In the genomic region with DNA sequence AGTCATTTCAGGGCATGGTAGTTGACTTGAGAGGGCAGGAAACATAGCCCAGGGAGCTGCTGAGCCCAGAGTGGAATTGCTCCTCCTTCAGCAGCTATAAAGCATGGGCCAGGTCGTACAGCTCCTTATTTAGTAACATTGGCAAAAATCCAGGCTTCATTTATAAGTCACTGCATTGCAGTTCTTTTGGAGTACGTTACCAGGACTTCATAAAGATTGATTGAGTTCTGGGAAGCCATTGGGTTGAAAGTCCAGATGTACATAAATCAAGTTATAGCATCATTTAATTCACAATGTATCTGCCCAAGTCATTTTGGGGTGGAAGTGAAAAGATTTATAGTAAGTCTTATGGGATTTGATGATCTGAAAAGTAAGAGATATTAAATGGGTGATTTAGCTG, we compare ENCODE assay signal across 3 cellular contexts.
TF ChIP-seq lines count a peak whose summit lies in the region.

No MANE protein-coding gene starts in this region.

TF ChIP-seq in SK-N-SH treated with all-trans-retinoic acid at 6 μM for 48 hours, 23 proteins besides CTCF, POLR2A, EP300 and RAD21 (continued from another document):
- TF ChIP-seq ISL1 (CRISPR knock-in tag; IDR thresholded peaks at IDR 0.05) = peak; percentile 58
- TF ChIP-seq TOX (CRISPR knock-in tag; IDR thresholded peaks at IDR 0.05; ENCODE audit: borderline replicate concordance) = peak; percentile 46; the same call in 1 of the 2 replicates
- TF ChIP-seq ZNF70 (CRISPR knock-in tag; IDR thresholded peaks at IDR 0.05) = no peak

TF ChIP-seq in SK-N-SH, 30 proteins besides CTCF, POLR2A, EP300 and RAD21:
- TF ChIP-seq, protein P1, sequence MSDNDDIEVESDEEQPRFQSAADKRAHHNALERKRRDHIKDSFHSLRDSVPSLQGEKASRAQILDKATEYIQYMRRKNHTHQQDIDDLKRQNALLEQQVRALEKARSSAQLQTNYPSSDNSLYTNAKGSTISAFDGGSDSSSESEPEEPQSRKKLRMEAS (IDR thresholded peaks at IDR 0.05; ENCODE audit: low read depth) = no peak
- TF ChIP-seq CHD2 (IDR thresholded peaks at IDR 0.05; ENCODE audit: low read length, partially characterized antibody) = no peak
- TF ChIP-seq, protein P2, sequence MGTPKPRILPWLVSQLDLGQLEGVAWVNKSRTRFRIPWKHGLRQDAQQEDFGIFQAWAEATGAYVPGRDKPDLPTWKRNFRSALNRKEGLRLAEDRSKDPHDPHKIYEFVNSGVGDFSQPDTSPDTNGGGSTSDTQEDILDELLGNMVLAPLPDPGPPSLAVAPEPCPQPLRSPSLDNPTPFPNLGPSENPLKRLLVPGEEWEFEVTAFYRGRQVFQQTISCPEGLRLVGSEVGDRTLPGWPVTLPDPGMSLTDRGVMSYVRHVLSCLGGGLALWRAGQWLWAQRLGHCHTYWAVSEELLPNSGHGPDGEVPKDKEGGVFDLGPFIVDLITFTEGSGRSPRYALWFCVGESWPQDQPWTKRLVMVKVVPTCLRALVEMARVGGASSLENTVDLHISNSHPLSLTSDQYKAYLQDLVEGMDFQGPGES (IDR thresholded peaks at IDR 0.05; ENCODE audit: low read depth, low read length) = no peak
- no peak for TF ChIP-seq JUND (IDR thresholded peaks at IDR 0.05)
- no peak for TF ChIP-seq FOXJ3 (CRISPR knock-in tag; IDR thresholded peaks at IDR 0.05)
- no peak for TF ChIP-seq YY1 (IDR thresholded peaks at IDR 0.05; ENCODE audit: low read depth)
- no peak for TF ChIP-seq SMC3 (IDR thresholded peaks at IDR 0.05; ENCODE audit: low read depth, low read length)
- TF ChIP-seq TCF12 (IDR thresholded peaks at IDR 0.05) = no peak
- no peak for TF ChIP-seq RFX5 (IDR thresholded peaks at IDR 0.05; ENCODE audit: low read length)
- TF ChIP-seq TEAD4 (IDR thresholded peaks at IDR 0.05; ENCODE audit: borderline replicate concordance, insufficient read depth) = no peak
- no peak for TF ChIP-seq TAF1 (IDR thresholded peaks at IDR 0.05; ENCODE audit: borderline replicate concordance, low read depth, low read length)
- TF ChIP-seq RXRA (IDR thresholded peaks at IDR 0.05; ENCODE audit: borderline replicate concordance, low read depth) = no peak
- TF ChIP-seq ELF1 (IDR thresholded peaks at IDR 0.05) = no peak
- TF ChIP-seq, protein P3, sequence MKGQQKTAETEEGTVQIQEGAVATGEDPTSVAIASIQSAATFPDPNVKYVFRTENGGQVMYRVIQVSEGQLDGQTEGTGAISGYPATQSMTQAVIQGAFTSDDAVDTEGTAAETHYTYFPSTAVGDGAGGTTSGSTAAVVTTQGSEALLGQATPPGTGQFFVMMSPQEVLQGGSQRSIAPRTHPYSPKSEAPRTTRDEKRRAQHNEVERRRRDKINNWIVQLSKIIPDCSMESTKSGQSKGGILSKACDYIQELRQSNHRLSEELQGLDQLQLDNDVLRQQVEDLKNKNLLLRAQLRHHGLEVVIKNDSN (IDR thresholded peaks at IDR 0.05; ENCODE audit: borderline replicate concordance, low read depth) = no peak
- TF ChIP-seq MEF2A (IDR thresholded peaks at IDR 0.05; ENCODE audit: borderline replicate concordance, low read depth) = no peak
- TF ChIP-seq POLR2AphosphoS5 (IDR thresholded peaks at IDR 0.05; ENCODE audit: low read depth, low read length) = no peak
- no peak for TF ChIP-seq RCOR1 (IDR thresholded peaks at IDR 0.05; ENCODE audit: low read length)
- TF ChIP-seq, protein P4, sequence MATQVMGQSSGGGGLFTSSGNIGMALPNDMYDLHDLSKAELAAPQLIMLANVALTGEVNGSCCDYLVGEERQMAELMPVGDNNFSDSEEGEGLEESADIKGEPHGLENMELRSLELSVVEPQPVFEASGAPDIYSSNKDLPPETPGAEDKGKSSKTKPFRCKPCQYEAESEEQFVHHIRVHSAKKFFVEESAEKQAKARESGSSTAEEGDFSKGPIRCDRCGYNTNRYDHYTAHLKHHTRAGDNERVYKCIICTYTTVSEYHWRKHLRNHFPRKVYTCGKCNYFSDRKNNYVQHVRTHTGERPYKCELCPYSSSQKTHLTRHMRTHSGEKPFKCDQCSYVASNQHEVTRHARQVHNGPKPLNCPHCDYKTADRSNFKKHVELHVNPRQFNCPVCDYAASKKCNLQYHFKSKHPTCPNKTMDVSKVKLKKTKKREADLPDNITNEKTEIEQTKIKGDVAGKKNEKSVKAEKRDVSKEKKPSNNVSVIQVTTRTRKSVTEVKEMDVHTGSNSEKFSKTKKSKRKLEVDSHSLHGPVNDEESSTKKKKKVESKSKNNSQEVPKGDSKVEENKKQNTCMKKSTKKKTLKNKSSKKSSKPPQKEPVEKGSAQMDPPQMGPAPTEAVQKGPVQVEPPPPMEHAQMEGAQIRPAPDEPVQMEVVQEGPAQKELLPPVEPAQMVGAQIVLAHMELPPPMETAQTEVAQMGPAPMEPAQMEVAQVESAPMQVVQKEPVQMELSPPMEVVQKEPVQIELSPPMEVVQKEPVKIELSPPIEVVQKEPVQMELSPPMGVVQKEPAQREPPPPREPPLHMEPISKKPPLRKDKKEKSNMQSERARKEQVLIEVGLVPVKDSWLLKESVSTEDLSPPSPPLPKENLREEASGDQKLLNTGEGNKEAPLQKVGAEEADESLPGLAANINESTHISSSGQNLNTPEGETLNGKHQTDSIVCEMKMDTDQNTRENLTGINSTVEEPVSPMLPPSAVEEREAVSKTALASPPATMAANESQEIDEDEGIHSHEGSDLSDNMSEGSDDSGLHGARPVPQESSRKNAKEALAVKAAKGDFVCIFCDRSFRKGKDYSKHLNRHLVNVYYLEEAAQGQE (IDR thresholded peaks at IDR 0.05; ENCODE audit: low read depth, low read length) = no peak
- TF ChIP-seq, protein P5, sequence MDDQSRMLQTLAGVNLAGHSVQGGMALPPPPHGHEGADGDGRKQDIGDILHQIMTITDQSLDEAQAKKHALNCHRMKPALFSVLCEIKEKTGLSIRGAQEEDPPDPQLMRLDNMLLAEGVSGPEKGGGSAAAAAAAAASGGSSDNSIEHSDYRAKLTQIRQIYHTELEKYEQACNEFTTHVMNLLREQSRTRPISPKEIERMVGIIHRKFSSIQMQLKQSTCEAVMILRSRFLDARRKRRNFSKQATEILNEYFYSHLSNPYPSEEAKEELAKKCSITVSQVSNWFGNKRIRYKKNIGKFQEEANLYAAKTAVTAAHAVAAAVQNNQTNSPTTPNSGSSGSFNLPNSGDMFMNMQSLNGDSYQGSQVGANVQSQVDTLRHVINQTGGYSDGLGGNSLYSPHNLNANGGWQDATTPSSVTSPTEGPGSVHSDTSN (IDR thresholded peaks at IDR 0.05) = no peak
- no peak for TF ChIP-seq GATA2 (CRISPR knock-in tag; IDR thresholded peaks at IDR 0.05)
TF ChIP-seq in SK-N-SH: peak in this region for 0.

TF ChIP-seq in endothelial cell of umbilical vein, 7 proteins besides CTCF, POLR2A, EP300 and RAD21 (continued from another document):
- TF ChIP-seq, protein P1 (IDR thresholded peaks at IDR 0.05; ENCODE audit: insufficient read depth, insufficient read length) = no peak
- TF ChIP-seq JUN (IDR thresholded peaks at IDR 0.05; ENCODE audit: borderline replicate concordance, insufficient read depth, insufficient read length, low read depth) (no peak), POLR2AphosphoS5 (IDR thresholded peaks at IDR 0.05; ENCODE audit: insufficient read depth, low read depth, low read length) (no peak), GATA2 (IDR thresholded peaks at IDR 0.05; ENCODE audit: insufficient read depth, insufficient read length, low read depth, low read length) (no peak), FOS (IDR thresholded peaks at IDR 0.05; ENCODE audit: borderline replicate concordance, insufficient read depth, low read length) (no peak), MYC (IDR thresholded peaks at IDR 0.05; ENCODE audit: low read depth, low read length) (no peak)
